In genomic region chr3:9791127-9791526, GRCh38 we compare ENCODE assay signal across 1 cellular context.
TF ChIP-seq lines count a peak whose summit lies in the region.

No MANE protein-coding gene starts in this region.

TF ChIP-seq in HCT116, 20 proteins besides CTCF, POLR2A, EP300 and RAD21 (continued from another document):
- TF ChIP-seq REST (IDR thresholded peaks at IDR 0.05; ENCODE audit: low read depth), result no peak
- no peak for TF ChIP-seq FOSL1 (IDR thresholded peaks at IDR 0.05; ENCODE audit: low read depth)
- TF ChIP-seq POLR2AphosphoS5 (IDR thresholded peaks at IDR 0.05; ENCODE audit: low read depth, low read length), result no peak
- TF ChIP-seq EZH2phosphoT487 (IDR thresholded peaks at IDR 0.05; ENCODE audit: borderline replicate concordance), result no peak
- no peak for TF ChIP-seq JUND (IDR thresholded peaks at IDR 0.05)
- no peak for TF ChIP-seq SP1 (IDR thresholded peaks at IDR 0.05; ENCODE audit: low read depth)
- TF ChIP-seq ZNF274 (IDR thresholded peaks at IDR 0.05; ENCODE audit: low read depth, low read length), result no peak
- TF ChIP-seq EGR1 (IDR thresholded peaks at IDR 0.05; ENCODE audit: low read depth), result no peak
- TF ChIP-seq CEBPB (IDR thresholded peaks at IDR 0.05; ENCODE audit: low read depth), result no peak
- no peak for TF ChIP-seq CBX3 (IDR thresholded peaks at IDR 0.05; ENCODE audit: low read depth)
